8 cellular contexts compared by ENCODE assay signal in the genomic region with DNA sequence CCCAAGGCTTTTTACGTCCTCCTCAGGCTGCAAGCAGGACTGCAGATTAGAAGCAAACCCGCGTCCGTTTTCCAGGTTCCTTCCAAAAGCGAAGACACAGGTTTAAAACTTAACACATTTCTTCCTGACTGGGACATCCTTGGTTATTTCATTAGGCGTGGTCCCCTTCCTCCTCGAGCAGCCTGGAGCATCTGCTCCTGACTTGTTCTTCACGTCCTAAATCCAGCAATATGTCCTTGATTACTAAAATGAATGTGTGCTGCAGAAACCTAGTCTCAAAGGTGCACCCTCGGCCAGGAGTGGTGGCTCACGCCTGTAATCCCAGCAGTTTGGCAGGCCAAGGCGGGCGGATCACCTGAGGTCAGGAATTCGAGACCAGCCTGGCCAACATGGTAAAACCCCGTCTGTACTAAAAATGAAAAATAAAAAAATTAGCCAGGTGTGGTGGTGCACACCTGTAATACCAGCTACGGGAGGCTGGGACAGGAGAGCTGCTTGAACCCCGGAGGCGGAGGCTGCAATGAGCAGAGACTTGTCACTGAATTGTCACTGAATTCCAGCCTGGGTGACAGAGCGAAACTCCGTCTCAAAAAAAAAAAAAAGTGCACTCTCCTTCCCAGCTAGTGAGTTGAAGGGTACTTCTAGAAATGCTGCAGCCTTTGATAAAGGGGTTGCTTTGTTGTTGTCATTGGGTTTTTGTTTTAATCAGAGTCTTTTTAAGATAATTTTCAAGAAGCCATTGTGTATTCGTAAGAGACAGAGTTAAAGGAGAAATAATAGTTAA.
DNase-seq lines count a peak whose midpoint lies in the region; ATAC-seq and TF ChIP-seq lines count a peak whose summit lies in the region.

No MANE protein-coding gene starts in this region.

- H3K27me3 ChIP-seq in HUES48 (ENCODE audit: control insufficient read depth, insufficient read depth, low read length) (peaks cover 3% of the 10 kb centered on the region; the same call in 1 of the 2 replicates), muscle layer of colon (ENCODE audit: control insufficient read depth in 1 of 2, insufficient read depth in 2 of 2, low read length in 2 of 2) (no peaks in the 10 kb centered on the region)

- H3K4me1 ChIP-seq in HUES48 (ENCODE audit: control insufficient read depth, insufficient read depth, low read length) (peaks cover 49% of the 10 kb centered on the region), muscle layer of colon (ENCODE audit: insufficient read depth, low read length) (peaks cover 33% of the 10 kb centered on the region)

- TF ChIP-seq CTCF in AG04449 (IDR thresholded peaks at IDR 0.05; ENCODE audit: insufficient read depth, low read length, missing control alignments) (no peak), choroid plexus epithelial cell (conservative IDR thresholded peaks at IDR 0.05; ENCODE audit: low read depth, low read length) (peak; percentile 59)

- POLR2A ChIA-PET in AG04449 (lab: Yijun Ruan, JAX) = no interaction called here

- H3K4me3 ChIP-seq in AG04449 (ENCODE audit: low read depth, low read length) (peak overlapping the region; percentile 63), HUES48 (ENCODE audit: low read depth, low read length) (peak overlapping the region; percentile 48), choroid plexus epithelial cell (ENCODE audit: low read depth, low read length) (peak overlapping the region; percentile 50), muscle layer of colon (ENCODE audit: low read depth in 1 of 2, low read length in 2 of 2) (peak overlapping the region; percentile 45 to 77)

- no peaks in the 10 kb centered on the region for H3K36me3 ChIP-seq in HUES48 (ENCODE audit: control insufficient read depth, insufficient read depth, low read length)
- H3K36me3 ChIP-seq in muscle layer of colon (ENCODE audit: insufficient read depth, low read length) = no peaks in the 10 kb centered on the region

- no peak for ATAC-seq in HG03342 (IDR thresholded peaks at IDR 0.05; ENCODE audit: unreplicated experiment)

- H3K27ac ChIP-seq in HUES48 (ENCODE audit: low read depth, low read length) = peak overlapping the region; percentile 2
- peak overlapping the region; percentile 89 for H3K27ac ChIP-seq in muscle layer of colon (ENCODE audit: low read depth, low read length)

- peak overlapping the region; percentile 2; the same call in 1 of the 2 replicates for H3K9ac ChIP-seq in HUES48 (ENCODE audit: low read depth, low read length)
- H3K9ac ChIP-seq in muscle layer of colon (ENCODE audit: low read length) = no peak overlapping the region

- CTCF ChIA-PET in AG04449 (lab: Yijun Ruan, JAX) = no interaction called here

- DNase-seq in AG04449 (ENCODE audit: low read depth, low spot score) = no peak
- DNase-seq in choroid plexus epithelial cell (ENCODE audit: low read depth) = no peak
- no peak for DNase-seq in activated effector memory CD4-positive, alpha-beta T cell treated with Interleukin-2 at 50 U/mL for 16 hours
- no peak for DNase-seq in NCI-H510A treated with DMSO at 0.1 percent for 48 hours (lab: John Stamatoyannopoulos, UW)
- DNase-seq in COR-L47 (lab: John Stamatoyannopoulos, UW) = no peak

- no peaks in the 10 kb centered on the region for H3K9me3 ChIP-seq in HUES48 (ENCODE audit: control insufficient read depth, insufficient read depth, low read length)
- H3K9me3 ChIP-seq in muscle layer of colon (ENCODE audit: low read length) = no peaks in the 10 kb centered on the region
